In genomic region chr10:3911241-3911640, GRCh38 we compare ENCODE assay signal across 1 cellular context.
TF ChIP-seq lines count a peak whose summit lies in the region.

No MANE protein-coding gene starts in this region.

TF ChIP-seq in GM23338, 12 proteins besides CTCF, POLR2A, EP300 and RAD21 (continued from another document):
- TF ChIP-seq, protein P1, sequence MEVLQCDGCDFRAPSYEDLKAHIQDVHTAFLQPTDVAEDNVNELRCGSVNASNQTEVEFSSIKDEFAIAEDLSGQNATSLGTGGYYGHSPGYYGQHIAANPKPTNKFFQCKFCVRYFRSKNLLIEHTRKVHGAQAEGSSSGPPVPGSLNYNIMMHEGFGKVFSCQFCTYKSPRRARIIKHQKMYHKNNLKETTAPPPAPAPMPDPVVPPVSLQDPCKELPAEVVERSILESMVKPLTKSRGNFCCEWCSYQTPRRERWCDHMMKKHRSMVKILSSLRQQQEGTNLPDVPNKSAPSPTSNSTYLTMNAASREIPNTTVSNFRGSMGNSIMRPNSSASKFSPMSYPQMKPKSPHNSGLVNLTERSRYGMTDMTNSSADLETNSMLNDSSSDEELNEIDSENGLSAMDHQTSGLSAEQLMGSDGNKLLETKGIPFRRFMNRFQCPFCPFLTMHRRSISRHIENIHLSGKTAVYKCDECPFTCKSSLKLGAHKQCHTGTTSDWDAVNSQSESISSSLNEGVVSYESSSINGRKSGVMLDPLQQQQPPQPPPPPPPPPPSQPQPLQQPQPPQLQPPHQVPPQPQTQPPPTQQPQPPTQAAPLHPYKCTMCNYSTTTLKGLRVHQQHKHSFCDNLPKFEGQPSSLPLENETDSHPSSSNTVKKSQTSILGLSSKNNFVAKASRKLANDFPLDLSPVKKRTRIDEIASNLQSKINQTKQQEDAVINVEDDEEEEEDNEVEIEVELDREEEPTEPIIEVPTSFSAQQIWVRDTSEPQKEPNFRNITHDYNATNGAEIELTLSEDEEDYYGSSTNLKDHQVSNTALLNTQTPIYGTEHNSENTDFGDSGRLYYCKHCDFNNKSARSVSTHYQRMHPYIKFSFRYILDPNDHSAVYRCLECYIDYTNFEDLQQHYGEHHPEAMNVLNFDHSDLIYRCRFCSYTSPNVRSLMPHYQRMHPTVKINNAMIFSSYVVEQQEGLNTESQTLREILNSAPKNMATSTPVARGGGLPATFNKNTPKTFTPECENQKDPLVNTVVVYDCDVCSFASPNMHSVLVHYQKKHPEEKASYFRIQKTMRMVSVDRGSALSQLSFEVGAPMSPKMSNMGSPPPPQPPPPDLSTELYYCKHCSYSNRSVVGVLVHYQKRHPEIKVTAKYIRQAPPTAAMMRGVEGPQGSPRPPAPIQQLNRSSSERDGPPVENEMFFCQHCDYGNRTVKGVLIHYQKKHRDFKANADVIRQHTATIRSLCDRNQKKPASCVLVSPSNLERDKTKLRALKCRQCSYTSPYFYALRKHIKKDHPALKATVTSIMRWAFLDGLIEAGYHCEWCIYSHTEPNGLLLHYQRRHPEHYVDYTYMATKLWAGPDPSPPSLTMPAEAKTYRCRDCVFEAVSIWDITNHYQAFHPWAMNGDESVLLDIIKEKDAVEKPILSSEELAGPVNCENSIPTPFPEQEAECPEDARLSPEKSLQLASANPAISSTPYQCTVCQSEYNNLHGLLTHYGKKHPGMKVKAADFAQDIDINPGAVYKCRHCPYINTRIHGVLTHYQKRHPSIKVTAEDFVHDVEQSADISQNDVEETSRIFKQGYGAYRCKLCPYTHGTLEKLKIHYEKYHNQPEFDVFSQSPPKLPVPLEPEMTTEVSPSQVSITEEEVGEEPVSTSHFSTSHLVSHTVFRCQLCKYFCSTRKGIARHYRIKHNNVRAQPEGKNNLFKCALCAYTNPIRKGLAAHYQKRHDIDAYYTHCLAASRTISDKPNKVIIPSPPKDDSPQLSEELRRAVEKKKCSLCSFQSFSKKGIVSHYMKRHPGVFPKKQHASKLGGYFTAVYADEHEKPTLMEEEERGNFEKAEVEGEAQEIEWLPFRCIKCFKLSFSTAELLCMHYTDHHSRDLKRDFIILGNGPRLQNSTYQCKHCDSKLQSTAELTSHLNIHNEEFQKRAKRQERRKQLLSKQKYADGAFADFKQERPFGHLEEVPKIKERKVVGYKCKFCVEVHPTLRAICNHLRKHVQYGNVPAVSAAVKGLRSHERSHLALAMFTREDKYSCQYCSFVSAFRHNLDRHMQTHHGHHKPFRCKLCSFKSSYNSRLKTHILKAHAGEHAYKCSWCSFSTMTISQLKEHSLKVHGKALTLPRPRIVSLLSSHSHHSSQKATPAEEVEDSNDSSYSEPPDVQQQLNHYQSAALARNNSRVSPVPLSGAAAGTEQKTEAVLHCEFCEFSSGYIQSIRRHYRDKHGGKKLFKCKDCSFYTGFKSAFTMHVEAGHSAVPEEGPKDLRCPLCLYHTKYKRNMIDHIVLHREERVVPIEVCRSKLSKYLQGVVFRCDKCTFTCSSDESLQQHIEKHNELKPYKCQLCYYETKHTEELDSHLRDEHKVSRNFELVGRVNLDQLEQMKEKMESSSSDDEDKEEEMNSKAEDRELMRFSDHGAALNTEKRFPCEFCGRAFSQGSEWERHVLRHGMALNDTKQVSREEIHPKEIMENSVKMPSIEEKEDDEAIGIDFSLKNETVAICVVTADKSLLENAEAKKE (CRISPR knock-in tag; IDR thresholded peaks at IDR 0.05), result no peak
